ENCODE assay signal across 29 cellular contexts in genomic region chr4:24750106-24750505, GRCh38. TPM values are rescaled to one million over a fixed set of nuclear protein-coding genes. Genes with fewer than 3 reads are reported as not detected.
"Had no signal": no experiment of that assay in that cellular context is flagged by ENCODE, and none has a peak within 500 bp of the region (broad histone marks: within the 10 kb centered on the region; RNA-seq: fewer than 3 reads in every experiment).

No MANE protein-coding gene starts in this region.

- H3K4me1 Mint-ChIP-seq: endodermal cell, mesothelial cell of epicardium, naive B cell had no signal

- ATAC-seq: effector memory CD8-positive, alpha-beta T cell; esophagus mucosa; gastrocnemius medialis; heart right ventricle; left lung; left ventricle myocardium superior; lower lobe of right lung; mucosa of descending colon had no signal

- H3K27me3 ChIP-seq: colonic mucosa, esophagus squamous epithelium, gastrocnemius medialis, heart right ventricle, left lung had no signal

- H3K9me3 Mint-ChIP-seq: dendritic cell treated with granulocyte-macrophage colony-stimulating factor and Interleukin-4, amounts not matched to agents 40 ng/mL and 50 ng/mL, for 4 days; endodermal cell; mesothelial cell of epicardium had no signal

- H3K27ac Mint-ChIP-seq: dendritic cell treated with granulocyte-macrophage colony-stimulating factor and Interleukin-4, amounts not matched to agents 40 ng/mL and 50 ng/mL, for 4 days; effector memory CD8-positive, alpha-beta T cell; endodermal cell; mesothelial cell of epicardium; naive B cell had no signal

- H3K9me3 ChIP-seq: colonic mucosa, esophagus squamous epithelium, gastrocnemius medialis, heart right ventricle, left lung, mucosa of descending colon had no signal

- H3K4me1 ChIP-seq: colonic mucosa, esophagus squamous epithelium, heart right ventricle, left lung, lower lobe of right lung had no signal

- DNase-seq: colonic mucosa; cortex of kidney; effector CD8-positive, alpha-beta T cell; effector memory CD8-positive, alpha-beta T cell; endodermal cell; erythroblast; esophagus squamous epithelium; foreskin fibroblast; foreskin melanocyte; gastrocnemius medialis; glutamatergic neuron; head of caudate nucleus; heart right ventricle; hippocampal formation; kidney; kidney glomerular epithelial cell; left lung; left ventricle myocardium superior; lower lobe of right lung; mesenchymal stem cell; mucosa of descending colon; naive B cell had no signal

- H3K4me3 ChIP-seq: colonic mucosa, esophagus squamous epithelium, gastrocnemius medialis, heart right ventricle, left lung, lower lobe of right lung, mucosa of descending colon had no signal

- H3K27ac ChIP-seq: colonic mucosa, epithelial cell of prostate, esophagus squamous epithelium, gastrocnemius medialis, heart right ventricle, left lung, lower lobe of right lung had no signal

- FAIRE-seq: endometrium, islet of Langerhans, kidney had no signal

- H3K36me3 ChIP-seq: colonic mucosa, esophagus squamous epithelium, gastrocnemius medialis, heart right ventricle, left lung, lower lobe of right lung had no signal

- H3K36me3 Mint-ChIP-seq: mesothelial cell of epicardium, naive B cell had no signal

- H3K4me3 Mint-ChIP-seq: dendritic cell treated with granulocyte-macrophage colony-stimulating factor and Interleukin-4, amounts not matched to agents 40 ng/mL and 50 ng/mL, for 4 days; effector memory CD8-positive, alpha-beta T cell; endodermal cell; mesothelial cell of epicardium; naive B cell had no signal

RNA-seq across cellular contexts. Expression of gene SOD3, which starts 45.3 kb away (rescaled TPM):
- total RNA-seq: dermis microvascular lymphatic vessel endothelial cell had no signal
